In genomic region chr2:135885709-135886108, GRCh38 we compare ENCODE assay signal across 31 cellular contexts. TPM values are rescaled to one million over a fixed set of nuclear protein-coding genes. Genes with fewer than 3 reads are reported as not detected.
"Had no signal": no experiment of that assay in that cellular context is flagged by ENCODE, and none has a peak within 500 bp of the region (broad histone marks: within the 10 kb centered on the region; RNA-seq: fewer than 3 reads in every experiment).

No MANE protein-coding gene starts in this region.

- H3K27ac Mint-ChIP-seq: dendritic cell treated with granulocyte-macrophage colony-stimulating factor and Interleukin-4, amounts not matched to agents 40 ng/mL and 50 ng/mL, for 4 days; effector memory CD8-positive, alpha-beta T cell; endodermal cell; mesothelial cell of epicardium had no signal

- H3K9me3 Mint-ChIP-seq: effector memory CD8-positive, alpha-beta T cell had no signal

- H3K36me3 ChIP-seq: colonic mucosa, esophagus squamous epithelium, gastrocnemius medialis, heart right ventricle, left lung, lower lobe of right lung had no signal

- ATAC-seq: effector memory CD8-positive, alpha-beta T cell; esophagus mucosa; gastrocnemius medialis; heart right ventricle; left cardiac atrium; left lung; left ventricle myocardium superior; lower lobe of right lung; mucosa of descending colon had no signal

- FAIRE-seq: endometrium, islet of Langerhans, keratinocyte had no signal

- DNase-seq: colonic mucosa; cortex of kidney; effector CD8-positive, alpha-beta T cell; effector memory CD8-positive, alpha-beta T cell; endodermal cell; erythroblast; esophagus squamous epithelium; foreskin fibroblast; foreskin melanocyte; gastrocnemius medialis; glutamatergic neuron; head of caudate nucleus; heart right ventricle; hippocampal formation; left cardiac atrium; left lung; left ventricle myocardium superior; lower lobe of right lung; mesenchymal stem cell; mucosa of descending colon had no signal

- H3K4me3 ChIP-seq: colonic mucosa, esophagus squamous epithelium, gastrocnemius medialis, heart right ventricle, left lung, lower lobe of right lung, mucosa of descending colon had no signal

- H3K27me3 Mint-ChIP-seq: dendritic cell treated with granulocyte-macrophage colony-stimulating factor and Interleukin-4, amounts not matched to agents 40 ng/mL and 50 ng/mL, for 4 days had no signal

- H3K4me1 Mint-ChIP-seq: mesothelial cell of epicardium had no signal

- H3K27ac ChIP-seq: colonic mucosa, epithelial cell of prostate, esophagus squamous epithelium, gastrocnemius medialis, heart right ventricle, left lung, lower lobe of right lung had no signal

- H3K4me1 ChIP-seq: colonic mucosa, esophagus squamous epithelium, left lung, lower lobe of right lung had no signal

- H3K4me3 Mint-ChIP-seq: dendritic cell treated with granulocyte-macrophage colony-stimulating factor and Interleukin-4, amounts not matched to agents 40 ng/mL and 50 ng/mL, for 4 days; effector memory CD8-positive, alpha-beta T cell; endodermal cell; mesothelial cell of epicardium had no signal

- H3K9me3 ChIP-seq: colonic mucosa, esophagus squamous epithelium, gastrocnemius medialis, heart right ventricle, left lung, lower lobe of right lung, mucosa of descending colon had no signal

- H3K27me3 ChIP-seq: colonic mucosa, gastrocnemius medialis had no signal

RNA-seq across cellular contexts. Expression of gene LCT, which starts 48.7 kb away (rescaled TPM):
- total RNA-seq: dermis microvascular lymphatic vessel endothelial cell, esophagus mucosa, heart right ventricle, kidney epithelial cell, left cardiac atrium, left ventricle myocardium superior, lower lobe of right lung, lung microvascular endothelial cell, mesothelial cell of epicardium, myocyte had no signal
- polyA plus RNA-seq: heart right ventricle had no signal
